20 cellular contexts compared by ENCODE assay signal in the genomic region with DNA sequence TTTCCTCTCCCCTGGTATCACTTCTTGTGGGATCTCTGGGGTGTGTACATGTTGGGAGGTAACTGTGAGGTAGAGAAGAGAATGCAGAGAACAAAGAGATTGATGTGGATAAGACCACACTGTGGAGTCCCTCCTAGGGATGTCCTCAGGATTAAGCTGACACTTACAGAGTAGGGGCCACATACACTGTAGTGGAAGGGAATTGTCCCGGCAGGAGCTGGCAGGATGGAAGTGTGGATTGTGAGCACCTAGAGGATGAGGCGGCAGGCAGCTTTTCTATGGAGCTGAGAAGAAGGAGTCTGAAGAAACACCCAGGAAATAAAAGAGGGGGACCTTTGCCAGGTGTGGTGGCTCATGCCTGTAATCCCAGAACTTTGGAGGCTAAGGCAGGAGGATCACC. TPM values are rescaled to one million over a fixed set of nuclear protein-coding genes. Genes with fewer than 3 reads are reported as not detected.
DNase-seq lines count a peak whose midpoint lies in the region; ATAC-seq, FAIRE-seq and TF ChIP-seq lines count a peak whose summit lies in the region.
"Had no signal": no experiment of that assay in that cellular context is flagged by ENCODE, and none has a peak within 500 bp of the region (broad histone marks: within the 10 kb centered on the region; RNA-seq: fewer than 3 reads in every experiment).

No MANE protein-coding gene starts in this region.

- in situ Hi-C loops in HepG2 (cut with HindIII; ENCODE audit: extremely low pct_ligation_motif_present, low pct_unique_long_range_greater_than_20kb) = no loop called here

- H3K79me2 ChIP-seq in HepG2 (ENCODE audit: insufficient read depth, low read length) = peaks cover 24% of the 10 kb centered on the region

- intact Hi-C loops in HepG2 (cut with micrococcal nuclease; ENCODE audit: unreplicated experiment) = no loop called here
- intact Hi-C loops in right lobe of liver (cut with DNase I) = no loop called here

- no peak for DNase-seq in T-helper 2 cell treated with Interferon-gamma antibody and Interleukin-4, amounts not matched to agents 5 μg/mL and 100 μg/mL, for 36 hours (ENCODE audit: low spot score)
- DNase-seq in T-helper 2 cell (no peak), HepG2 (ENCODE audit: low spot score) (no peak), right lobe of liver (no peak), nephron progenitor cell (no peak)
- DNase-seq in activated CD8-positive, alpha-beta T cell treated with anti-CD3 and anti-CD28 coated beads, Interleukin-2, amount 10 ng/mL, durations not matched to agents 7 days and 5 days = no peak
- DNase-seq: 8988T, COR-L47, DMS153, EL, Kasumi-1, NCI-H1417, NCI-H2029, NCI-H510A, NCI-H82 had no signal

- POLR2A ChIA-PET in HepG2 (lab: Yijun Ruan, JAX) = interaction anchor here (0.6 kb wide), 1 partner anchor 48 kb away, joined by 3 read pairs; no protein-coding TSS in a partner anchor
- POLR2A ChIA-PET in activated CD8-positive, alpha-beta T cell treated with anti-CD3 and anti-CD28 coated beads, Interleukin-2, amount 10 ng/mL, durations not matched to agents 7 days and 5 days (lab: Charles Lee) = no interaction called here

- H3K27ac ChIP-seq in HepG2 (ENCODE audit: extremely low read length, insufficient read depth, low read length) (no peak overlapping the region), right lobe of liver (no peak overlapping the region)
- H3K27ac ChIP-seq: BLaER1 had no signal

- TF ChIP-seq CTCF in HepG2 (CRISPR knock-in tag; IDR thresholded peaks at IDR 0.05) (no peak), right lobe of liver (IDR thresholded peaks at IDR 0.05) (no peak), nephron progenitor cell (IDR thresholded peaks at IDR 0.05) (no peak)

- no peak for TF ChIP-seq RAD21 in HepG2 (CRISPR knock-in tag; IDR thresholded peaks at IDR 0.05)

- H3K4me1 ChIP-seq in HepG2 (ENCODE audit: insufficient read depth, low read length) = peaks cover 80% of the 10 kb centered on the region
- H3K4me1 ChIP-seq in right lobe of liver = peaks cover 0 to 32% (median 7%) of the 10 kb centered on the region in 4 donors

- WGBS in HepG2 (ENCODE audit: low lambda C conversion rate) = 93% methylated on average over 2 of the region's 2 CpGs
- 92% methylated on average over 2 of the region's 2 CpGs for WGBS in right lobe of liver (ENCODE audit: insufficient coverage, low coverage, low lambda C conversion rate, missing lambda C conversion rate)

- ATAC-seq in HepG2 (no peak), right lobe of liver (no peak), HG02610 (IDR thresholded peaks at IDR 0.05; ENCODE audit: unreplicated experiment) (no peak)
- ATAC-seq in activated CD8-positive, alpha-beta T cell treated with anti-CD3 and anti-CD28 coated beads, Interleukin-2, amount 10 ng/mL, durations not matched to agents 7 days and 5 days = no peak
- ATAC-seq in stimulated activated memory B cell treated with anti-CD40 and anti-IgM and Interleukin-4, amounts not matched to agents 10 μg/mL and 1 μg/mL and 100 μg/mL, for 72 hours = no peak
- ATAC-seq: Panc1 had no signal

- H3K36me3 ChIP-seq in HepG2 (replicated peaks in 1 of 2; ENCODE audit: control insufficient read depth in 1 of 2, insufficient read depth in 2 of 2, low read length in 2 of 2) (peaks cover 36 to 83% of the 10 kb centered on the region in 2 experiments), right lobe of liver (peaks cover 10 to 85% (median 45%) of the 10 kb centered on the region in 4 donors)

- no peaks in the 10 kb centered on the region for H3K9me3 ChIP-seq in HepG2 (ENCODE audit: low read length)
- H3K9me3 ChIP-seq in right lobe of liver = no peaks in the 10 kb centered on the region
- H3K9me3 ChIP-seq: BLaER1 had no signal

- TF ChIP-seq POLR2A in HepG2 (IDR thresholded peaks at IDR 0.05; ENCODE audit: insufficient read depth in 1 of 2, low read depth in 2 of 2, low read length in 2 of 2) = 0 out of 4 replicates have a peak, but pooled peaks of 1 of the 2 experiments have one; percentile 39
- TF ChIP-seq POLR2A in right lobe of liver (IDR thresholded peaks at IDR 0.05) = no peak

- H3K4me1 Mint-ChIP-seq in T-helper 2 cell treated with Interferon-gamma antibody and Interleukin-4, amounts not matched to agents 5 μg/mL and 100 μg/mL, for 36 hours (ENCODE audit: low read depth) = peaks cover 26% of the 10 kb centered on the region
- H3K4me1 Mint-ChIP-seq in activated CD8-positive, alpha-beta T cell treated with anti-CD3 and anti-CD28 coated beads, Interleukin-2, amount 10 ng/mL, durations not matched to agents 7 days and 5 days (ENCODE audit: low read depth) = peaks cover 35% of the 10 kb centered on the region
- H3K4me1 Mint-ChIP-seq in stimulated activated memory B cell treated with anti-CD40 and anti-IgM and Interleukin-4, amounts not matched to agents 10 μg/mL and 1 μg/mL and 100 μg/mL, for 72 hours = peaks cover 29% of the 10 kb centered on the region
- peaks cover 14% of the 10 kb centered on the region for H3K4me1 Mint-ChIP-seq in nephron progenitor cell

- H4K20me1 ChIP-seq in HepG2 (ENCODE audit: insufficient read depth, low read length) = no peaks in the 10 kb centered on the region
- H4K20me1 ChIP-seq: BLaER1 had no signal

- H3K27me3 ChIP-seq in HepG2 (ENCODE audit: control insufficient read depth in 1 of 2, insufficient read depth in 2 of 2, low read length in 2 of 2) (no peaks in the 10 kb centered on the region), right lobe of liver (no peaks in the 10 kb centered on the region)
- H3K27me3 ChIP-seq: BLaER1 had no signal

- CTCF ChIA-PET in HepG2 (lab: Yijun Ruan, JAX; ENCODE audit: low intra/inter-chr PET ratio, low total read pairs) = no interaction called here
- CTCF ChIA-PET in activated CD8-positive, alpha-beta T cell treated with anti-CD3 and anti-CD28 coated beads, Interleukin-2, amount 10 ng/mL, durations not matched to agents 7 days and 5 days (lab: Charles Lee) = interaction anchor here (1.1 to 4.4 kb wide), 3 partner anchors 12 to 151 kb away, joined by 3 to 18 read pairs (median 3); no protein-coding TSS in a partner anchor

- H3K27ac Mint-ChIP-seq in T-helper 2 cell treated with Interferon-gamma antibody and Interleukin-4, amounts not matched to agents 5 μg/mL and 100 μg/mL, for 36 hours = peak overlapping the region; percentile 14
- H3K27ac Mint-ChIP-seq in activated CD8-positive, alpha-beta T cell treated with anti-CD3 and anti-CD28 coated beads, Interleukin-2, amount 10 ng/mL, durations not matched to agents 7 days and 5 days = peak overlapping the region; percentile 27
- H3K27ac Mint-ChIP-seq in stimulated activated memory B cell treated with anti-CD40 and anti-IgM and Interleukin-4, amounts not matched to agents 10 μg/mL and 1 μg/mL and 100 μg/mL, for 72 hours = peak overlapping the region; percentile 4
- no peak overlapping the region for H3K27ac Mint-ChIP-seq in nephron progenitor cell

- no peak overlapping the region for H3K4me3 Mint-ChIP-seq in T-helper 2 cell treated with Interferon-gamma antibody and Interleukin-4, amounts not matched to agents 5 μg/mL and 100 μg/mL, for 36 hours
- no peak overlapping the region for H3K4me3 Mint-ChIP-seq in activated CD8-positive, alpha-beta T cell treated with anti-CD3 and anti-CD28 coated beads, Interleukin-2, amount 10 ng/mL, durations not matched to agents 7 days and 5 days
- H3K4me3 Mint-ChIP-seq in stimulated activated memory B cell treated with anti-CD40 and anti-IgM and Interleukin-4, amounts not matched to agents 10 μg/mL and 1 μg/mL and 100 μg/mL, for 72 hours = no peak overlapping the region
- H3K4me3 Mint-ChIP-seq in nephron progenitor cell = no peak overlapping the region

- H2AFZ ChIP-seq in HepG2 (ENCODE audit: low read length) = no peak overlapping the region

- BruUV-seq in HepG2 (replicated peaks; lab: Mats Ljungman, UMichigan) = no TSS peak

- H3K9ac ChIP-seq in HepG2 (ENCODE audit: insufficient read depth, low read depth, low read length) = no peak overlapping the region
- H3K9ac ChIP-seq: BLaER1 had no signal

- TF ChIP-seq EP300 in HepG2 (IDR thresholded peaks at IDR 0.05; ENCODE audit: low read depth in 2 of 2, low read length in 2 of 2) = no peak
- TF ChIP-seq EP300 in HepG2 (CRISPR knock-in tag; IDR thresholded peaks at IDR 0.05; ENCODE audit: borderline replicate concordance) = no peak

- H3K4me2 ChIP-seq in HepG2 (ENCODE audit: low read depth, low read length) = no peak overlapping the region
- H3K4me2 ChIP-seq: BLaER1 had no signal

- no peaks in the 10 kb centered on the region for H3K9me3 Mint-ChIP-seq in T-helper 2 cell treated with Interferon-gamma antibody and Interleukin-4, amounts not matched to agents 5 μg/mL and 100 μg/mL, for 36 hours
- H3K9me3 Mint-ChIP-seq in activated CD8-positive, alpha-beta T cell treated with anti-CD3 and anti-CD28 coated beads, Interleukin-2, amount 10 ng/mL, durations not matched to agents 7 days and 5 days (ENCODE audit: insufficient read depth) = no peaks in the 10 kb centered on the region
- no peaks in the 10 kb centered on the region for H3K9me3 Mint-ChIP-seq in stimulated activated memory B cell treated with anti-CD40 and anti-IgM and Interleukin-4, amounts not matched to agents 10 μg/mL and 1 μg/mL and 100 μg/mL, for 72 hours
- no peaks in the 10 kb centered on the region for H3K9me3 Mint-ChIP-seq in nephron progenitor cell

- peaks cover 47% of the 10 kb centered on the region for H3K36me3 Mint-ChIP-seq in T-helper 2 cell treated with Interferon-gamma antibody and Interleukin-4, amounts not matched to agents 5 μg/mL and 100 μg/mL, for 36 hours (ENCODE audit: low read depth)
- peaks cover 56% of the 10 kb centered on the region for H3K36me3 Mint-ChIP-seq in activated CD8-positive, alpha-beta T cell treated with anti-CD3 and anti-CD28 coated beads, Interleukin-2, amount 10 ng/mL, durations not matched to agents 7 days and 5 days (ENCODE audit: low read depth)
- H3K36me3 Mint-ChIP-seq in stimulated activated memory B cell treated with anti-CD40 and anti-IgM and Interleukin-4, amounts not matched to agents 10 μg/mL and 1 μg/mL and 100 μg/mL, for 72 hours = peaks cover 48% of the 10 kb centered on the region
- peaks cover 22% of the 10 kb centered on the region for H3K36me3 Mint-ChIP-seq in nephron progenitor cell (ENCODE audit: low read depth)

- FAIRE-seq in HepG2 (lab: Jason Lieb, UNC) = no peak
- FAIRE-seq: H54 had no signal

- H3K27me3 Mint-ChIP-seq in T-helper 2 cell treated with Interferon-gamma antibody and Interleukin-4, amounts not matched to agents 5 μg/mL and 100 μg/mL, for 36 hours (ENCODE audit: low read depth) = no peaks in the 10 kb centered on the region
- H3K27me3 Mint-ChIP-seq in activated CD8-positive, alpha-beta T cell treated with anti-CD3 and anti-CD28 coated beads, Interleukin-2, amount 10 ng/mL, durations not matched to agents 7 days and 5 days (ENCODE audit: low read depth) = no peaks in the 10 kb centered on the region
- H3K27me3 Mint-ChIP-seq in stimulated activated memory B cell treated with anti-CD40 and anti-IgM and Interleukin-4, amounts not matched to agents 10 μg/mL and 1 μg/mL and 100 μg/mL, for 72 hours = no peaks in the 10 kb centered on the region
- H3K27me3 Mint-ChIP-seq in nephron progenitor cell (ENCODE audit: low read depth, poor library complexity) = no peaks in the 10 kb centered on the region

- no peak overlapping the region for H3K4me3 ChIP-seq in HepG2 (replicated peaks in 1 of 3; ENCODE audit: insufficient read depth in 1 of 3, low read depth in 2 of 3, low read length in 3 of 3)
- no peak overlapping the region for H3K4me3 ChIP-seq in right lobe of liver
- H3K4me3 ChIP-seq: BLaER1 had no signal

RNA-seq across cellular contexts. Expression of a gene that starts 13.5 kb away (rescaled TPM):
- total RNA-seq in HepG2 (2016; rRNA removed; fragmentation: Illumina TruSeq; extraction: Trizol) (117 and 132 TPM in 2 replicates), right lobe of liver (10 to 100 TPM; 52.9 to 86.3 (median 69.8) TPM)
- 31.9 and 33.3 TPM in 2 replicates for total RNA-seq in HepG2 (2016; cell fraction: cytosol; rRNA removed; fragmentation: Illumina TruSeq; extraction: Trizol; ENCODE audit: low read depth)
- 111 and 137 TPM in 2 replicates for total RNA-seq in HepG2 (2016; cell fraction: insoluble cytoplasmic fraction; rRNA removed; fragmentation: Illumina TruSeq; extraction: Trizol)
- total RNA-seq in HepG2 (2016; cell fraction: membrane; rRNA removed; fragmentation: Illumina TruSeq; extraction: Trizol) = 66.9 and 73.0 TPM in 2 replicates
- total RNA-seq in HepG2 (2016; cell fraction: nucleus; rRNA removed; fragmentation: Illumina TruSeq; extraction: Trizol) = 58.2 and 67.9 TPM in 2 replicates
- 125 and 127 TPM in 2 replicates for polyA plus RNA-seq in HepG2 (2011; rRNA removed)
- 56.3 and 126 TPM in 2 replicates for polyA plus RNA-seq in HepG2 (2011; cell fraction: cytosol; rRNA removed)
- 211 and 341 TPM in 2 replicates for polyA plus RNA-seq in HepG2 (2011; cell fraction: nucleus; rRNA removed)
- 63.5 and 68.9 TPM in 2 replicates for polyA plus RNA-seq in HepG2 (2012)
- 20.7 and 23.5 TPM in 2 replicates for polyA plus RNA-seq in HepG2 (2016; cell fraction: cytosol; fragmentation: Illumina TruSeq; extraction: Trizol; ENCODE audit: low read depth)
- 136 and 157 TPM in 2 replicates for polyA plus RNA-seq in HepG2 (2016; cell fraction: insoluble cytoplasmic fraction; fragmentation: Illumina TruSeq; extraction: Trizol; ENCODE audit: low read depth)
- polyA plus RNA-seq in HepG2 (2016; cell fraction: membrane; fragmentation: Illumina TruSeq; extraction: Trizol; ENCODE audit: low read depth) = 44.8 and 50.5 TPM in 2 replicates
- 131 TPM in 2 replicates for polyA plus RNA-seq in HepG2 (2016; cell fraction: nucleus; fragmentation: Illumina TruSeq; extraction: Trizol; ENCODE audit: insufficient read depth, low read depth)
- polyA minus RNA-seq in HepG2 (2011; rRNA and poly(A)+ RNA removed; ENCODE audit: low replicate concordance) = 24.8 and 334 TPM in 2 replicates
- polyA minus RNA-seq in HepG2 (2011; cell fraction: cytosol; rRNA and poly(A)+ RNA removed) = 131 and 176 TPM in 2 replicates
- polyA minus RNA-seq in HepG2 (2011; cell fraction: nucleus; rRNA and poly(A)+ RNA removed) = 107 and 124 TPM in 2 replicates
- 10 to 100 TPM; 43.0 to 46.0 TPM for total RNA-seq in activated CD8-positive, alpha-beta T cell treated with anti-CD3 and anti-CD28 coated beads, Interleukin-2, amount 10 ng/mL, durations not matched to agents 7 days and 5 days

RNA-seq across cellular contexts. Expression of a gene that starts 21.2 kb away (rescaled TPM):
- total RNA-seq in HepG2 (2016; rRNA removed; fragmentation: Illumina TruSeq; extraction: Trizol) (0.15 TPM in 1 of 2 replicates, not detected in the other), right lobe of liver (1 to 10 TPM in 3 of 6 experiments, under 1 TPM in 1, not detected in 2; 0.53 to 4.5 (median 2.2) TPM)
- total RNA-seq in HepG2 (2016; cell fraction: cytosol; rRNA removed; fragmentation: Illumina TruSeq; extraction: Trizol; ENCODE audit: low read depth) = not detected in 2 replicates
- total RNA-seq in HepG2 (2016; cell fraction: insoluble cytoplasmic fraction; rRNA removed; fragmentation: Illumina TruSeq; extraction: Trizol) = not detected in 2 replicates
- total RNA-seq in HepG2 (2016; cell fraction: membrane; rRNA removed; fragmentation: Illumina TruSeq; extraction: Trizol) = not detected in 2 replicates
- not detected in 2 replicates for total RNA-seq in HepG2 (2016; cell fraction: nucleus; rRNA removed; fragmentation: Illumina TruSeq; extraction: Trizol)
- polyA plus RNA-seq in HepG2 (2011; rRNA removed) = 0.20 TPM in 2 replicates
- 0.13 TPM in 1 of 2 replicates, not detected in the other for polyA plus RNA-seq in HepG2 (2011; cell fraction: cytosol; rRNA removed)
- 2.5 and 2.6 TPM in 2 replicates for polyA plus RNA-seq in HepG2 (2011; cell fraction: nucleus; rRNA removed)
- 0.70 and 1.9 TPM in 2 replicates for polyA plus RNA-seq in HepG2 (2012)
- polyA plus RNA-seq in HepG2 (2016; cell fraction: cytosol; fragmentation: Illumina TruSeq; extraction: Trizol; ENCODE audit: low read depth) = 0.32 and 0.41 TPM in 2 replicates
- polyA plus RNA-seq in HepG2 (2016; cell fraction: insoluble cytoplasmic fraction; fragmentation: Illumina TruSeq; extraction: Trizol; ENCODE audit: low read depth) = not detected in 2 replicates
- not detected in 2 replicates for polyA plus RNA-seq in HepG2 (2016; cell fraction: membrane; fragmentation: Illumina TruSeq; extraction: Trizol; ENCODE audit: low read depth)
- not detected in 2 replicates for polyA plus RNA-seq in HepG2 (2016; cell fraction: nucleus; fragmentation: Illumina TruSeq; extraction: Trizol; ENCODE audit: insufficient read depth, low read depth)
- not detected in 2 replicates for polyA minus RNA-seq in HepG2 (2011; rRNA and poly(A)+ RNA removed; ENCODE audit: low replicate concordance)
- polyA minus RNA-seq in HepG2 (2011; cell fraction: cytosol; rRNA and poly(A)+ RNA removed) = not detected in 2 replicates
- not detected in 2 replicates for polyA minus RNA-seq in HepG2 (2011; cell fraction: nucleus; rRNA and poly(A)+ RNA removed)
- total RNA-seq in activated CD8-positive, alpha-beta T cell treated with anti-CD3 and anti-CD28 coated beads, Interleukin-2, amount 10 ng/mL, durations not matched to agents 7 days and 5 days = 10 to 100 TPM; 29.8 to 30.0 TPM

RNA-seq across cellular contexts. Expression of a gene that starts 33.4 kb away (rescaled TPM):
- 2.9 and 7.0 TPM in 2 replicates for total RNA-seq in HepG2 (2016; rRNA removed; fragmentation: Illumina TruSeq; extraction: Trizol)
- 10.0 and 10.9 TPM in 2 replicates for total RNA-seq in HepG2 (2016; cell fraction: cytosol; rRNA removed; fragmentation: Illumina TruSeq; extraction: Trizol; ENCODE audit: low read depth)
- 3.0 and 6.9 TPM in 2 replicates for total RNA-seq in HepG2 (2016; cell fraction: insoluble cytoplasmic fraction; rRNA removed; fragmentation: Illumina TruSeq; extraction: Trizol)
- total RNA-seq in HepG2 (2016; cell fraction: membrane; rRNA removed; fragmentation: Illumina TruSeq; extraction: Trizol) = 2.9 and 3.8 TPM in 2 replicates
- total RNA-seq in HepG2 (2016; cell fraction: nucleus; rRNA removed; fragmentation: Illumina TruSeq; extraction: Trizol) = 9.9 and 11.5 TPM in 2 replicates
- 9.3 and 11.1 TPM in 2 replicates for polyA plus RNA-seq in HepG2 (2011; rRNA removed)
- polyA plus RNA-seq in HepG2 (2011; cell fraction: cytosol; rRNA removed) = 1.9 and 2.9 TPM in 2 replicates
- 106 and 117 TPM in 2 replicates for polyA plus RNA-seq in HepG2 (2011; cell fraction: nucleus; rRNA removed)
- polyA plus RNA-seq in HepG2 (2012) = 10.1 and 13.5 TPM in 2 replicates
- 1.1 and 1.2 TPM in 2 replicates for polyA plus RNA-seq in HepG2 (2016; cell fraction: cytosol; fragmentation: Illumina TruSeq; extraction: Trizol; ENCODE audit: low read depth)
- polyA plus RNA-seq in HepG2 (2016; cell fraction: insoluble cytoplasmic fraction; fragmentation: Illumina TruSeq; extraction: Trizol; ENCODE audit: low read depth) = 5.9 and 7.3 TPM in 2 replicates
- polyA plus RNA-seq in HepG2 (2016; cell fraction: membrane; fragmentation: Illumina TruSeq; extraction: Trizol; ENCODE audit: low read depth) = 1.5 and 2.1 TPM in 2 replicates
- polyA plus RNA-seq in HepG2 (2016; cell fraction: nucleus; fragmentation: Illumina TruSeq; extraction: Trizol; ENCODE audit: insufficient read depth, low read depth) = 38.5 and 39.0 TPM in 2 replicates
- 11.4 and 13.8 TPM in 2 replicates for polyA minus RNA-seq in HepG2 (2011; rRNA and poly(A)+ RNA removed; ENCODE audit: low replicate concordance)
- polyA minus RNA-seq in HepG2 (2011; cell fraction: cytosol; rRNA and poly(A)+ RNA removed) = 8.0 and 17.6 TPM in 2 replicates
- polyA minus RNA-seq in HepG2 (2011; cell fraction: nucleus; rRNA and poly(A)+ RNA removed) = 25.9 and 27.4 TPM in 2 replicates
- 10 to 100 TPM; 19.5 to 39.1 (median 24.7) TPM for total RNA-seq in right lobe of liver
- 100 to 1,000 TPM; 191 to 193 TPM for total RNA-seq in activated CD8-positive, alpha-beta T cell treated with anti-CD3 and anti-CD28 coated beads, Interleukin-2, amount 10 ng/mL, durations not matched to agents 7 days and 5 days

RNA-seq across cellular contexts. Expression of a gene that starts 33.6 kb away (rescaled TPM):
- 0.13 and 0.20 TPM in 2 replicates for total RNA-seq in HepG2 (2016; rRNA removed; fragmentation: Illumina TruSeq; extraction: Trizol)
- 0.18 and 0.61 TPM in 2 replicates for total RNA-seq in HepG2 (2016; cell fraction: cytosol; rRNA removed; fragmentation: Illumina TruSeq; extraction: Trizol; ENCODE audit: low read depth)
- total RNA-seq in HepG2 (2016; cell fraction: insoluble cytoplasmic fraction; rRNA removed; fragmentation: Illumina TruSeq; extraction: Trizol) = 0.24 TPM in 1 of 2 replicates, not detected in the other
- 0.12 and 0.21 TPM in 2 replicates for total RNA-seq in HepG2 (2016; cell fraction: membrane; rRNA removed; fragmentation: Illumina TruSeq; extraction: Trizol)
- total RNA-seq in HepG2 (2016; cell fraction: nucleus; rRNA removed; fragmentation: Illumina TruSeq; extraction: Trizol) = 0.56 TPM in 1 of 2 replicates, not detected in the other
- polyA plus RNA-seq in HepG2 (2011; rRNA removed) = 0.31 and 0.55 TPM in 2 replicates
- polyA plus RNA-seq in HepG2 (2011; cell fraction: cytosol; rRNA removed) = 0.31 and 0.32 TPM in 2 replicates
- polyA plus RNA-seq in HepG2 (2011; cell fraction: nucleus; rRNA removed) = 2.0 and 2.1 TPM in 2 replicates
- polyA plus RNA-seq in HepG2 (2012) = 0.15 and 0.31 TPM in 2 replicates
- 0.08 and 0.10 TPM in 2 replicates for polyA plus RNA-seq in HepG2 (2016; cell fraction: cytosol; fragmentation: Illumina TruSeq; extraction: Trizol; ENCODE audit: low read depth)
- polyA plus RNA-seq in HepG2 (2016; cell fraction: insoluble cytoplasmic fraction; fragmentation: Illumina TruSeq; extraction: Trizol; ENCODE audit: low read depth) = 0.21 and 0.26 TPM in 2 replicates
- 0.14 and 0.22 TPM in 2 replicates for polyA plus RNA-seq in HepG2 (2016; cell fraction: membrane; fragmentation: Illumina TruSeq; extraction: Trizol; ENCODE audit: low read depth)
- 0.38 and 0.51 TPM in 2 replicates for polyA plus RNA-seq in HepG2 (2016; cell fraction: nucleus; fragmentation: Illumina TruSeq; extraction: Trizol; ENCODE audit: insufficient read depth, low read depth)
- 0.80 and 0.94 TPM in 2 replicates for polyA minus RNA-seq in HepG2 (2011; rRNA and poly(A)+ RNA removed; ENCODE audit: low replicate concordance)
- not detected in 2 replicates for polyA minus RNA-seq in HepG2 (2011; cell fraction: cytosol; rRNA and poly(A)+ RNA removed)
- 0.26 and 0.50 TPM in 2 replicates for polyA minus RNA-seq in HepG2 (2011; cell fraction: nucleus; rRNA and poly(A)+ RNA removed)
- 1 to 10 TPM in 1 of 6 experiments, under 1 TPM in 5; 0.25 to 1.0 (median 0.45) TPM for total RNA-seq in right lobe of liver
- total RNA-seq in activated CD8-positive, alpha-beta T cell treated with anti-CD3 and anti-CD28 coated beads, Interleukin-2, amount 10 ng/mL, durations not matched to agents 7 days and 5 days = under 1 TPM; 0.37 to 0.45 TPM

RNA-seq across cellular contexts. Expression of a gene that starts 49.6 kb away (rescaled TPM):
- total RNA-seq in HepG2 (2016; rRNA removed; fragmentation: Illumina TruSeq; extraction: Trizol) (3.9 and 16.0 TPM in 2 replicates), right lobe of liver (10 to 100 TPM; 10.9 to 48.5 (median 23.6) TPM)
- 2.1 and 2.3 TPM in 2 replicates for total RNA-seq in HepG2 (2016; cell fraction: cytosol; rRNA removed; fragmentation: Illumina TruSeq; extraction: Trizol; ENCODE audit: low read depth)
- 3.3 and 18.3 TPM in 2 replicates for total RNA-seq in HepG2 (2016; cell fraction: insoluble cytoplasmic fraction; rRNA removed; fragmentation: Illumina TruSeq; extraction: Trizol)
- total RNA-seq in HepG2 (2016; cell fraction: membrane; rRNA removed; fragmentation: Illumina TruSeq; extraction: Trizol) = 1.9 and 2.0 TPM in 2 replicates
- total RNA-seq in HepG2 (2016; cell fraction: nucleus; rRNA removed; fragmentation: Illumina TruSeq; extraction: Trizol) = 20.4 and 23.8 TPM in 2 replicates
- 5.3 and 6.9 TPM in 2 replicates for polyA plus RNA-seq in HepG2 (2011; rRNA removed)
- 3.1 and 3.4 TPM in 2 replicates for polyA plus RNA-seq in HepG2 (2011; cell fraction: cytosol; rRNA removed)
- polyA plus RNA-seq in HepG2 (2011; cell fraction: nucleus; rRNA removed) = 62.1 and 64.1 TPM in 2 replicates
- polyA plus RNA-seq in HepG2 (2012) = 15.6 and 28.9 TPM in 2 replicates
- polyA plus RNA-seq in HepG2 (2016; cell fraction: cytosol; fragmentation: Illumina TruSeq; extraction: Trizol; ENCODE audit: low read depth) = 3.5 and 3.8 TPM in 2 replicates
- 6.3 and 9.1 TPM in 2 replicates for polyA plus RNA-seq in HepG2 (2016; cell fraction: insoluble cytoplasmic fraction; fragmentation: Illumina TruSeq; extraction: Trizol; ENCODE audit: low read depth)
- 3.4 and 3.6 TPM in 2 replicates for polyA plus RNA-seq in HepG2 (2016; cell fraction: membrane; fragmentation: Illumina TruSeq; extraction: Trizol; ENCODE audit: low read depth)
- 81.2 and 84.3 TPM in 2 replicates for polyA plus RNA-seq in HepG2 (2016; cell fraction: nucleus; fragmentation: Illumina TruSeq; extraction: Trizol; ENCODE audit: insufficient read depth, low read depth)
- polyA minus RNA-seq in HepG2 (2011; rRNA and poly(A)+ RNA removed; ENCODE audit: low replicate concordance) = 1.7 and 2.2 TPM in 2 replicates
- polyA minus RNA-seq in HepG2 (2011; cell fraction: cytosol; rRNA and poly(A)+ RNA removed) = 3.4 and 4.9 TPM in 2 replicates
- polyA minus RNA-seq in HepG2 (2011; cell fraction: nucleus; rRNA and poly(A)+ RNA removed) = 7.1 and 9.0 TPM in 2 replicates
- 10 to 100 TPM; 17.0 to 17.6 TPM for total RNA-seq in activated CD8-positive, alpha-beta T cell treated with anti-CD3 and anti-CD28 coated beads, Interleukin-2, amount 10 ng/mL, durations not matched to agents 7 days and 5 days

Comparison
In these comparisons a context has a peak if more than half of its experiments do, and no peak if none do; other contexts are left out.
1. RNA of a gene that starts 21.2 kb away (total RNA-seq): 29.8 to 30.0 TPM in activated CD8-positive, alpha-beta T cell treated with anti-CD3 and anti-CD28 coated beads, Interleukin-2, amount 10 ng/mL, durations not matched to agents 7 days and 5 days; 0.53 to 4.5 TPM in right lobe of liver and 0.15 TPM in HepG2; every median in the first group is over 4 times any median in the second.
2. RNA of a gene that starts 33.4 kb away (total RNA-seq): 191 to 193 TPM in activated CD8-positive, alpha-beta T cell treated with anti-CD3 and anti-CD28 coated beads, Interleukin-2, amount 10 ng/mL, durations not matched to agents 7 days and 5 days; 19.5 to 39.1 TPM in right lobe of liver and 2.9 to 11.5 TPM in HepG2; every median in the first group is over 4 times any median in the second.